Comparison of ENCODE assay signal across 10 cellular contexts in the genomic region with DNA sequence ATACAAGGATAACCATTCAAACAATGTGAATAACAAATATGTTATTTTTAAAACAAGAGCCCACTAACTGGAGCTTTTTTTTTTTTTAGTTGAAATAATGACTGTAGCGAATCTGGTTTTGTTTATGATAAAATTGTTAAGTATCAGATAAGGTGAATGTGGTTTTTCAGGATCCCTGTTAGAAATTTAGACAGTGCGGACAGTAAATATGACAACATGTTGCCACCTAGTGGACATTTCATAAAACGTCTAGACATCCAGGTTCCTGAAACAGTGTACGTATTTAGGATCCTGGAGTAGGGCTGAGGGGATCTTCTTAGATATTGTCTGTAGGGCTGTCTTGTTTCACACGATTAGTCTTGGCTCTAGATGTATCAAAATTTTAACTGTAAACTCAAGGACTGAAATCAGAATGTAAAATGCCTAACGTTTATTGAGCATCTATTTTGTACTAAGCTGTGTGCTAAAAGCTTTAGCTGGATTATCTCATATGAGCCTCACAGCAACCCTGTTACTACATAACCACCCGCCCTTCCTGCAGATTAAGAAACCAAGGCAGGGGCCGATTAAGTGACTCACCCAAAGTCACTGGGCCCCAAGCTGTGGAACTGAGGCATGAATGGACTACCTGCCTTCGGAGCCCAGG. TPM values are rescaled to one million over a fixed set of nuclear protein-coding genes. Genes with fewer than 3 reads are reported as not detected.
DNase-seq lines count a peak whose midpoint lies in the region; TF ChIP-seq lines count a peak whose summit lies in the region.
"Had no signal": no experiment of that assay in that cellular context is flagged by ENCODE, and none has a peak within 500 bp of the region (broad histone marks: within the 10 kb centered on the region; RNA-seq: fewer than 3 reads in every experiment).

No MANE protein-coding gene starts in this region.

- no peaks in the 10 kb centered on the region for H3K9me3 Mint-ChIP-seq in activated T-helper 1 cell treated with anti-CD3 and anti-CD28 coated beads, Interleukin-12 subunit alpha, Interleukin-12 subunit beta, Interleukin-2, Interleukin-4 antibody, amounts not matched to agents 30 ng/mL and 10 ng/mL and 1 ng/mL, durations not matched to agents 14 hours and 24 hours and 36 hours
- H3K9me3 Mint-ChIP-seq: dendritic cell treated with granulocyte-macrophage colony-stimulating factor and Interleukin-4, amounts not matched to agents 40 ng/mL and 50 ng/mL, for 4 days had no signal

- H3K4me2 ChIP-seq in MM.1S (ENCODE audit: low read depth, low read length) (no peak overlapping the region), SK-N-SH (no peak overlapping the region)
- H3K4me2 ChIP-seq: BLaER1 treated with 17β-estradiol and CSF1 and Interleukin-3, amounts not matched to agents 10 nM and 100 nM had no signal

- no peak for TF ChIP-seq POLR2A in ovary (IDR thresholded peaks at IDR 0.05)

- no peaks in the 10 kb centered on the region for H3K4me1 Mint-ChIP-seq in activated T-helper 1 cell treated with anti-CD3 and anti-CD28 coated beads, Interleukin-12 subunit alpha, Interleukin-12 subunit beta, Interleukin-2, Interleukin-4 antibody, amounts not matched to agents 30 ng/mL and 10 ng/mL and 1 ng/mL, durations not matched to agents 14 hours and 24 hours and 36 hours (ENCODE audit: low read depth)

- H3K79me2 ChIP-seq in MM.1S (ENCODE audit: low read length) (no peaks in the 10 kb centered on the region), SK-N-SH (ENCODE audit: insufficient read depth) (no peaks in the 10 kb centered on the region)

- intact Hi-C loops in ovary (cut with DNase I): loop anchor here in 1 of 4 donors (10.0 kb wide), 1 partner anchor 308 kb away; no protein-coding TSS in a partner anchor
- intact Hi-C loops in activated T-helper 1 cell treated with anti-CD3 and anti-CD28 coated beads, Interleukin-12 subunit alpha, Interleukin-12 subunit beta, Interleukin-2, Interleukin-4 antibody, amounts not matched to agents 30 ng/mL and 10 ng/mL and 1 ng/mL, durations not matched to agents 14 hours and 24 hours and 36 hours (cut with micrococcal nuclease): loop anchor here (1.0 kb wide), 4 partner anchors 304 to 590 kb away; no protein-coding TSS in a partner anchor

- TF ChIP-seq EP300 in SK-N-SH (IDR thresholded peaks at IDR 0.05; ENCODE audit: borderline replicate concordance in 1 of 2, low read depth in 1 of 2, low read length in 1 of 2): peak; percentile 42 to 86; a peak in 3 of 4 replicates
- no peak for TF ChIP-seq EP300 in ovary (IDR thresholded peaks at IDR 0.05)

- DNase-seq in NCI-H1436 (lab: John Stamatoyannopoulos, UW) (peak; percentile 2), NCI-H1436 treated with DMSO at 0.1 percent for 48 hours (lab: John Stamatoyannopoulos, UW) (no peak), H4 (ENCODE audit: low spot score) (peak; percentile 75), MM.1S (peak; percentile 41), SK-N-SH (peak; percentile 67), fibroblast of peridontal ligament (ENCODE audit: extremely low read depth) (peak; percentile 84), ovary (no peak)
- DNase-seq in activated T-helper 1 cell treated with anti-CD3 and anti-CD28 coated beads, Interleukin-12 subunit alpha, Interleukin-12 subunit beta, Interleukin-2, Interleukin-4 antibody, amounts not matched to agents 30 ng/mL and 10 ng/mL and 1 ng/mL, durations not matched to agents 14 hours and 24 hours and 36 hours (ENCODE audit: low spot score): no peak

- POLR2A ChIA-PET in SK-N-SH (lab: Yijun Ruan, JAX): interaction anchor here (0.6 kb wide), 1 partner anchor 1424 kb away, joined by 4 read pairs; no protein-coding TSS in a partner anchor

- CTCF ChIA-PET in SK-N-SH (lab: Yijun Ruan, JAX): interaction anchor here (0.6 to 6.0 kb wide), 42 partner anchors 9 to 1595 kb away, joined by 3 to 37 read pairs (median 4); no protein-coding TSS in a partner anchor

- H3K27me3 ChIP-seq in MM.1S (replicated peaks; ENCODE audit: insufficient read depth, low read length) (no peaks in the 10 kb centered on the region), SK-N-SH (ENCODE audit: insufficient read depth) (no peaks in the 10 kb centered on the region), ovary (no peaks in the 10 kb centered on the region)
- H3K27me3 ChIP-seq: BLaER1 treated with 17β-estradiol and CSF1 and Interleukin-3, amounts not matched to agents 10 nM and 100 nM had no signal

- TF ChIP-seq CTCF in MM.1S (IDR thresholded peaks at IDR 0.05; ENCODE audit: low read length) (peak; percentile 60), SK-N-SH (IDR thresholded peaks at IDR 0.05) (peak; percentile 80), ovary (IDR thresholded peaks at IDR 0.05) (peak; percentile 41 to 75 (median 66))

- peak; percentile 95 for TF ChIP-seq RAD21 in SK-N-SH (IDR thresholded peaks at IDR 0.05; ENCODE audit: low read length)

- H3K36me3 ChIP-seq in MM.1S (replicated peaks; ENCODE audit: insufficient read depth, low read length): no peaks in the 10 kb centered on the region
- H3K36me3 ChIP-seq in SK-N-SH (replicated peaks in 1 of 2; ENCODE audit: control insufficient read depth in 1 of 2, insufficient read depth in 2 of 2, low read length in 1 of 2): no peaks in the 10 kb centered on the region
- H3K36me3 ChIP-seq in ovary: no peaks in the 10 kb centered on the region
- H3K36me3 ChIP-seq: BLaER1 treated with 17β-estradiol and CSF1 and Interleukin-3, amounts not matched to agents 10 nM and 100 nM had no signal

- H4K20me1 ChIP-seq in MM.1S (ENCODE audit: insufficient read depth, low read length): no peaks in the 10 kb centered on the region
- H4K20me1 ChIP-seq in SK-N-SH (ENCODE audit: insufficient read depth): no peaks in the 10 kb centered on the region
- H4K20me1 ChIP-seq: BLaER1 treated with 17β-estradiol and CSF1 and Interleukin-3, amounts not matched to agents 10 nM and 100 nM had no signal

- H3K9me3 ChIP-seq in MM.1S (replicated peaks; ENCODE audit: insufficient read depth, low read length) (no peaks in the 10 kb centered on the region), SK-N-SH (no peaks in the 10 kb centered on the region), ovary (no peaks in the 10 kb centered on the region)

- H3K36me3 Mint-ChIP-seq in activated T-helper 1 cell treated with anti-CD3 and anti-CD28 coated beads, Interleukin-12 subunit alpha, Interleukin-12 subunit beta, Interleukin-2, Interleukin-4 antibody, amounts not matched to agents 30 ng/mL and 10 ng/mL and 1 ng/mL, durations not matched to agents 14 hours and 24 hours and 36 hours (ENCODE audit: low read depth): no peaks in the 10 kb centered on the region

- H3K4me3 Mint-ChIP-seq in activated T-helper 1 cell treated with anti-CD3 and anti-CD28 coated beads, Interleukin-12 subunit alpha, Interleukin-12 subunit beta, Interleukin-2, Interleukin-4 antibody, amounts not matched to agents 30 ng/mL and 10 ng/mL and 1 ng/mL, durations not matched to agents 14 hours and 24 hours and 36 hours: no peak overlapping the region
- H3K4me3 Mint-ChIP-seq: dendritic cell treated with granulocyte-macrophage colony-stimulating factor and Interleukin-4, amounts not matched to agents 40 ng/mL and 50 ng/mL, for 4 days had no signal

- H2AFZ ChIP-seq in MM.1S (ENCODE audit: low read length): no peak overlapping the region
- H2AFZ ChIP-seq in SK-N-SH (ENCODE audit: low read depth): no peak overlapping the region

- H3F3A ChIP-seq in MM.1S (ENCODE audit: insufficient read depth, low read length) (no peaks in the 10 kb centered on the region), SK-N-SH (replicated peaks; ENCODE audit: insufficient read depth) (no peaks in the 10 kb centered on the region)

- no peaks in the 10 kb centered on the region for H3K9me2 ChIP-seq in MM.1S (replicated peaks; ENCODE audit: insufficient read depth, low read length)
- H3K9me2 ChIP-seq in SK-N-SH: no peaks in the 10 kb centered on the region

- H3K4me1 ChIP-seq in MM.1S (ENCODE audit: low read length) (no peaks in the 10 kb centered on the region), SK-N-SH (ENCODE audit: control insufficient read depth in 1 of 2, insufficient read depth in 2 of 2, low read depth in 1 of 2, low read length in 1 of 2) (peaks cover 0 to 14% of the 10 kb centered on the region in 2 experiments; a peak in 2 of 4 replicates), ovary (ENCODE audit: insufficient read depth) (no peaks in the 10 kb centered on the region)
- H3K4me1 ChIP-seq: BLaER1 treated with 17β-estradiol and CSF1 and Interleukin-3, amounts not matched to agents 10 nM and 100 nM had no signal

- 25% methylated on average over 9 of the region's 9 CpGs for WGBS in SK-N-SH (ENCODE audit: low lambda C conversion rate)
- WGBS in ovary, 3 donors: 22 to 25% (median 22%) methylated on average over 9 of the region's 9 CpGs

- H3K27me3 Mint-ChIP-seq in activated T-helper 1 cell treated with anti-CD3 and anti-CD28 coated beads, Interleukin-12 subunit alpha, Interleukin-12 subunit beta, Interleukin-2, Interleukin-4 antibody, amounts not matched to agents 30 ng/mL and 10 ng/mL and 1 ng/mL, durations not matched to agents 14 hours and 24 hours and 36 hours (ENCODE audit: insufficient read depth): peaks cover 7% of the 10 kb centered on the region

- H3K9ac ChIP-seq in MM.1S (ENCODE audit: low read length) (no peak overlapping the region), SK-N-SH (no peak overlapping the region)
- H3K9ac ChIP-seq: BLaER1 treated with 17β-estradiol and CSF1 and Interleukin-3, amounts not matched to agents 10 nM and 100 nM had no signal

- H3K27ac ChIP-seq in MM.1S (ENCODE audit: low read length): no peak overlapping the region
- H3K27ac ChIP-seq in SK-N-SH (ENCODE audit: low read depth in 2 of 2, low read length in 1 of 2): peak overlapping the region in 1 of 2 experiments; percentile 28; a peak in 1 of 4 replicates
- H3K27ac ChIP-seq in ovary: no peak overlapping the region
- H3K27ac ChIP-seq: BLaER1 treated with 17β-estradiol and CSF1 and Interleukin-3, amounts not matched to agents 10 nM and 100 nM had no signal

- H3K4me3 ChIP-seq in MM.1S (ENCODE audit: low read length): no peak overlapping the region
- H3K4me3 ChIP-seq in SK-N-SH (ENCODE audit: low read depth in 2 of 2, low read length in 1 of 2): no peak overlapping the region; a peak in 1 of 4 replicates
- no peak overlapping the region for H3K4me3 ChIP-seq in ovary
- H3K4me3 ChIP-seq: BLaER1 treated with 17β-estradiol and CSF1 and Interleukin-3, amounts not matched to agents 10 nM and 100 nM had no signal

- no peak overlapping the region for H3K27ac Mint-ChIP-seq in activated T-helper 1 cell treated with anti-CD3 and anti-CD28 coated beads, Interleukin-12 subunit alpha, Interleukin-12 subunit beta, Interleukin-2, Interleukin-4 antibody, amounts not matched to agents 30 ng/mL and 10 ng/mL and 1 ng/mL, durations not matched to agents 14 hours and 24 hours and 36 hours
- H3K27ac Mint-ChIP-seq: dendritic cell treated with granulocyte-macrophage colony-stimulating factor and Interleukin-4, amounts not matched to agents 40 ng/mL and 50 ng/mL, for 4 days had no signal

RNA-seq across cellular contexts. Expression of a gene that starts 23.9 kb away (rescaled TPM):
- not detected in 2 replicates for total RNA-seq in H4 (2014; rRNA removed; shearing (Covaris generic))
- polyA plus RNA-seq in SK-N-SH (2012; rRNA removed) (not detected in 2 replicates), ovary (10 to 100 TPM; 11.2 to 17.7 TPM)
- polyA plus RNA-seq in SK-N-SH (2012; cell fraction: cytosol; rRNA removed): 0.01 TPM in 1 of 2 replicates, not detected in the other
- polyA plus RNA-seq in SK-N-SH (2012; cell fraction: nucleus; rRNA removed): not detected in 2 replicates
- 10 to 100 TPM in 3 of 7 donors, 1 to 10 TPM in 4; 5.4 to 62.8 (median 8.9) TPM for total RNA-seq in ovary
- total RNA-seq in activated T-helper 1 cell treated with anti-CD3 and anti-CD28 coated beads, Interleukin-12 subunit alpha, Interleukin-12 subunit beta, Interleukin-2, Interleukin-4 antibody, amounts not matched to agents 30 ng/mL and 10 ng/mL and 1 ng/mL, durations not matched to agents 14 hours and 24 hours and 36 hours: not detected in 2 replicates

Comparison
In these comparisons a context has a peak if more than half of its experiments do, and no peak if none do; other contexts are left out.
1. DNase-seq: peak in NCI-H1436 (single experiment), H4 (single experiment), MM.1S (single experiment), SK-N-SH (single experiment) and fibroblast of peridontal ligament (single experiment); none in NCI-H1436 treated with DMSO at 0.1 percent for 48 hours (single experiment), ovary (0 of 5) and activated T-helper 1 cell treated with anti-CD3 and anti-CD28 coated beads, Interleukin-12 subunit alpha, Interleukin-12 subunit beta, Interleukin-2, Interleukin-4 antibody, amounts not matched to agents 30 ng/mL and 10 ng/mL and 1 ng/mL, durations not matched to agents 14 hours and 24 hours and 36 hours (single experiment).
2. Peak in every context shown above with its lines, with median percentiles within 50 percentile points of each other: CTCF ChIP-seq.